ENCODE assay signal across 14 cellular contexts in the genomic region with DNA sequence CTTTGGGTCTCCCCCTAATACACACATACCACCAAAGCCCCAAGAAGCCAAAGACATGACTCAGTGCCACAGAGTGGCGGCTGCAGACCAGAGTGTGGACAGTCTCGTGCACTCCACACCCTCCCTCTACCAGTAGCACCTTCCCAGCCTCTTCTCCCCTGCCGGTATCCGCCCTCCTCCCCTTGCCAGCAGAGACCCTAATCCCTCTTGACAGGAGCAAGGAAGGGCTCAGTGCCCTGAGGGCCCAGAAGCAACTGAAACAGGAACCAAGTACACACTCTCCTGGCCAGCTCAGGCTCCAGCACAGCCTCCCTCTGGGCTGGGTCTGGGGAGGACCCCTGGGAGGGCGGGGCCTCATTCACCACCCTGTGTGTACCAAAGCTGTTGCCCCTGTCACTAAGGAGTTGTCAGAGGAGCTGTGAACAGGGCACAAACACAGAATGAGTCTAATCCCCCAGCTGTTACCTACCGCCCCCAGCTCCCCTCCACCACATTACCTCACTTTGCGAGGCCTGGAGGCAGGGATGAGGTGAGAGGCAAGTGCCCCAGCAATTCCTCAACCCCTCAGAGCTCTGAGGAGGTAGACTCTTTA. TPM values are rescaled to one million over a fixed set of nuclear protein-coding genes. Genes with fewer than 3 reads are reported as not detected.
A peak's percentile ranks its signal among the peaks of the same experiment; 100 is the strongest.
DNase-seq lines count a peak whose midpoint lies in the region; ATAC-seq, FAIRE-seq and TF ChIP-seq lines count a peak whose summit lies in the region.
"Had no signal": no experiment of that assay in that cellular context is flagged by ENCODE, and none has a peak within 500 bp of the region (broad histone marks: within the 10 kb centered on the region; RNA-seq: fewer than 3 reads in every experiment).

No MANE protein-coding gene starts in this region.

- no peak overlapping the region for H3K9ac ChIP-seq in kidney (ENCODE audit: low read length in 2 of 2)

- H3K4me1 ChIP-seq in kidney (ENCODE audit: control insufficient read depth in 1 of 2, insufficient read depth in 1 of 2, low read depth in 1 of 2, low read length in 2 of 2), result peaks cover 0 to 23% of the 10 kb centered on the region in 2 donors
- H3K4me1 ChIP-seq: HAP-1 had no signal

- TF ChIP-seq CTCF in HFFc6 (IDR thresholded peaks at IDR 0.05), result no peak
- TF ChIP-seq CTCF in kidney (IDR thresholded peaks at IDR 0.05; ENCODE audit: borderline replicate concordance, extremely low read depth, insufficient read depth), result no peak

- H3K27ac ChIP-seq in kidney (ENCODE audit: low read depth in 2 of 2, low read length in 2 of 2), result no peak overlapping the region

- peak overlapping the region; percentile 28 for H3K4me3 Mint-ChIP-seq in HFFc6
- H3K4me3 Mint-ChIP-seq in activated T-helper 1 cell treated with anti-CD3 and anti-CD28 coated beads, Interleukin-12 subunit alpha, Interleukin-12 subunit beta, Interleukin-2, Interleukin-4 antibody, amounts not matched to agents 30 ng/mL and 10 ng/mL and 1 ng/mL, durations not matched to agents 14 hours and 24 hours and 36 hours, result no peak overlapping the region
- H3K4me3 Mint-ChIP-seq in stimulated activated naive B cell treated with anti-CD40 and anti-IgM and Interleukin-4, amounts not matched to agents 10 μg/mL and 1 μg/mL and 100 μg/mL, for 72 hours, result no peak overlapping the region

- H3K9me3 ChIP-seq in kidney (ENCODE audit: control insufficient read depth in 1 of 2, low read length in 2 of 2), result no peaks in the 10 kb centered on the region
- H3K9me3 ChIP-seq: body of pancreas, HAP-1 had no signal

- peaks cover 10% of the 10 kb centered on the region for H3K27me3 Mint-ChIP-seq in HFFc6 (ENCODE audit: insufficient read depth)
- no peaks in the 10 kb centered on the region for H3K27me3 Mint-ChIP-seq in activated T-helper 1 cell treated with anti-CD3 and anti-CD28 coated beads, Interleukin-12 subunit alpha, Interleukin-12 subunit beta, Interleukin-2, Interleukin-4 antibody, amounts not matched to agents 30 ng/mL and 10 ng/mL and 1 ng/mL, durations not matched to agents 14 hours and 24 hours and 36 hours (ENCODE audit: insufficient read depth)
- H3K27me3 Mint-ChIP-seq in stimulated activated naive B cell treated with anti-CD40 and anti-IgM and Interleukin-4, amounts not matched to agents 10 μg/mL and 1 μg/mL and 100 μg/mL, for 72 hours, result no peaks in the 10 kb centered on the region

- ATAC-seq in stimulated activated naive B cell treated with anti-CD40 and anti-IgM and Interleukin-4, amounts not matched to agents 10 μg/mL and 1 μg/mL and 100 μg/mL, for 72 hours (replicated peaks), result peak; percentile 41 to 45
- no peak for ATAC-seq in GM21576 (IDR thresholded peaks at IDR 0.05; ENCODE audit: unreplicated experiment)
- ATAC-seq: body of pancreas had no signal

- FAIRE-seq in kidney (lab: Jason Lieb, UNC), result no peak
- FAIRE-seq: D721Med had no signal

- DNase-seq in HFFc6, result no peak
- DNase-seq in activated T-helper 1 cell treated with anti-CD3 and anti-CD28 coated beads, Interleukin-12 subunit alpha, Interleukin-12 subunit beta, Interleukin-2, Interleukin-4 antibody, amounts not matched to agents 30 ng/mL and 10 ng/mL and 1 ng/mL, durations not matched to agents 14 hours and 24 hours and 36 hours (ENCODE audit: low spot score), result no peak
- peak; percentile 69 for DNase-seq in kidney
- DNase-seq in stimulated activated naive B cell treated with anti-CD40 and anti-IgM and Interleukin-4, amounts not matched to agents 10 μg/mL and 1 μg/mL and 100 μg/mL, for 72 hours, result no peak
- no peak for DNase-seq in SKM-1 treated with dmso at 0.1 percent for 144 hours (lab: John Stamatoyannopoulos, UW; ENCODE audit: unreplicated experiment)
- no peak for DNase-seq in DMS79 treated with DMSO at 0.1 percent for 48 hours (lab: John Stamatoyannopoulos, UW)
- DNase-seq in NCI-H2227 (lab: John Stamatoyannopoulos, UW; ENCODE audit: unreplicated experiment), result no peak
- DNase-seq: body of pancreas, trophoblast cell had no signal

- peaks cover 28% of the 10 kb centered on the region; the same call in 1 of the 2 replicates for H3K36me3 Mint-ChIP-seq in HFFc6 (ENCODE audit: low read depth)
- peaks cover 45% of the 10 kb centered on the region for H3K36me3 Mint-ChIP-seq in activated T-helper 1 cell treated with anti-CD3 and anti-CD28 coated beads, Interleukin-12 subunit alpha, Interleukin-12 subunit beta, Interleukin-2, Interleukin-4 antibody, amounts not matched to agents 30 ng/mL and 10 ng/mL and 1 ng/mL, durations not matched to agents 14 hours and 24 hours and 36 hours (ENCODE audit: low read depth)
- H3K36me3 Mint-ChIP-seq in stimulated activated naive B cell treated with anti-CD40 and anti-IgM and Interleukin-4, amounts not matched to agents 10 μg/mL and 1 μg/mL and 100 μg/mL, for 72 hours, result peaks cover 45 to 83% of the 10 kb centered on the region in 2 donors

- H3K36me3 ChIP-seq in kidney (ENCODE audit: control insufficient read depth in 1 of 2, insufficient read depth in 2 of 2, low read length in 2 of 2), result peaks cover 12 to 25% of the 10 kb centered on the region in 2 donors

- H3K27ac Mint-ChIP-seq in HFFc6, result peak overlapping the region; percentile 76
- H3K27ac Mint-ChIP-seq in activated T-helper 1 cell treated with anti-CD3 and anti-CD28 coated beads, Interleukin-12 subunit alpha, Interleukin-12 subunit beta, Interleukin-2, Interleukin-4 antibody, amounts not matched to agents 30 ng/mL and 10 ng/mL and 1 ng/mL, durations not matched to agents 14 hours and 24 hours and 36 hours, result peak overlapping the region; percentile 43
- H3K27ac Mint-ChIP-seq in stimulated activated naive B cell treated with anti-CD40 and anti-IgM and Interleukin-4, amounts not matched to agents 10 μg/mL and 1 μg/mL and 100 μg/mL, for 72 hours, result no peak overlapping the region

- no peaks in the 10 kb centered on the region for H3K9me3 Mint-ChIP-seq in HFFc6
- no peaks in the 10 kb centered on the region for H3K9me3 Mint-ChIP-seq in activated T-helper 1 cell treated with anti-CD3 and anti-CD28 coated beads, Interleukin-12 subunit alpha, Interleukin-12 subunit beta, Interleukin-2, Interleukin-4 antibody, amounts not matched to agents 30 ng/mL and 10 ng/mL and 1 ng/mL, durations not matched to agents 14 hours and 24 hours and 36 hours
- no peaks in the 10 kb centered on the region for H3K9me3 Mint-ChIP-seq in stimulated activated naive B cell treated with anti-CD40 and anti-IgM and Interleukin-4, amounts not matched to agents 10 μg/mL and 1 μg/mL and 100 μg/mL, for 72 hours

- intact Hi-C loops in activated T-helper 1 cell treated with anti-CD3 and anti-CD28 coated beads, Interleukin-12 subunit alpha, Interleukin-12 subunit beta, Interleukin-2, Interleukin-4 antibody, amounts not matched to agents 30 ng/mL and 10 ng/mL and 1 ng/mL, durations not matched to agents 14 hours and 24 hours and 36 hours (cut with micrococcal nuclease), result no loop called here
- intact Hi-C loops in kidney (cut with DNase I), result no loop called here

- H3K4me1 Mint-ChIP-seq in HFFc6 (ENCODE audit: low read depth), result peaks cover 64% of the 10 kb centered on the region
- H3K4me1 Mint-ChIP-seq in activated T-helper 1 cell treated with anti-CD3 and anti-CD28 coated beads, Interleukin-12 subunit alpha, Interleukin-12 subunit beta, Interleukin-2, Interleukin-4 antibody, amounts not matched to agents 30 ng/mL and 10 ng/mL and 1 ng/mL, durations not matched to agents 14 hours and 24 hours and 36 hours (ENCODE audit: low read depth), result peaks cover 18% of the 10 kb centered on the region
- H3K4me1 Mint-ChIP-seq in stimulated activated naive B cell treated with anti-CD40 and anti-IgM and Interleukin-4, amounts not matched to agents 10 μg/mL and 1 μg/mL and 100 μg/mL, for 72 hours, result peaks cover 34 to 51% of the 10 kb centered on the region in 2 donors

- no peak overlapping the region for H3K4me3 ChIP-seq in kidney (ENCODE audit: low read length in 2 of 2)
- H3K4me3 ChIP-seq: body of pancreas, HAP-1 had no signal

RNA-seq across cellular contexts. Expression of a gene that starts 8.2 kb away (rescaled TPM):
- 10 to 100 TPM; 50.5 to 59.4 (median 54.9) TPM for total RNA-seq in HFFc6 (2021; fragmentation: NEBNext Ultra II Directional; extraction: Animal tissue kit (Norgen Biotek cat#: 25700))
- total RNA-seq in activated T-helper 1 cell treated with anti-CD3 and anti-CD28 coated beads, Interleukin-12 subunit alpha, Interleukin-12 subunit beta, Interleukin-2, Interleukin-4 antibody, amounts not matched to agents 30 ng/mL and 10 ng/mL and 1 ng/mL, durations not matched to agents 14 hours and 24 hours and 36 hours, result 41.2 and 42.6 TPM in 2 replicates
- 72.3 TPM for total RNA-seq in kidney
- polyA plus RNA-seq in kidney (ENCODE audit: insufficient read depth, low read depth, low replicate concordance), result 40.0 TPM

RNA-seq across cellular contexts. Expression of a gene that starts 21.1 kb away (rescaled TPM):
- 10 to 100 TPM; 44.3 to 69.2 (median 58.9) TPM for total RNA-seq in HFFc6 (2021; fragmentation: NEBNext Ultra II Directional; extraction: Animal tissue kit (Norgen Biotek cat#: 25700))
- total RNA-seq in activated T-helper 1 cell treated with anti-CD3 and anti-CD28 coated beads, Interleukin-12 subunit alpha, Interleukin-12 subunit beta, Interleukin-2, Interleukin-4 antibody, amounts not matched to agents 30 ng/mL and 10 ng/mL and 1 ng/mL, durations not matched to agents 14 hours and 24 hours and 36 hours, result 2.7 and 3.1 TPM in 2 replicates
- 179 TPM for total RNA-seq in kidney
- 90.1 TPM for polyA plus RNA-seq in kidney (ENCODE audit: insufficient read depth, low read depth, low replicate concordance)

RNA-seq across cellular contexts. Expression of a gene that starts 26.5 kb away (rescaled TPM):
- total RNA-seq in HFFc6 (2021; fragmentation: NEBNext Ultra II Directional; extraction: Animal tissue kit (Norgen Biotek cat#: 25700)), result 100 to 1,000 TPM; 317 to 444 (median 430) TPM
- total RNA-seq in activated T-helper 1 cell treated with anti-CD3 and anti-CD28 coated beads, Interleukin-12 subunit alpha, Interleukin-12 subunit beta, Interleukin-2, Interleukin-4 antibody, amounts not matched to agents 30 ng/mL and 10 ng/mL and 1 ng/mL, durations not matched to agents 14 hours and 24 hours and 36 hours, result 0.81 TPM in 1 of 2 replicates, not detected in the other
- total RNA-seq in kidney, result 203 TPM
- 57.3 TPM for polyA plus RNA-seq in kidney (ENCODE audit: insufficient read depth, low read depth, low replicate concordance)
- total RNA-seq: T-helper 1 cell treated with Interleukin-12 subunit alpha and Interleukin-12 subunit beta and Interleukin-4 antibody, amounts not matched to agents 30 ng/mL and 1 ng/mL, for 36 hours had no signal

RNA-seq across cellular contexts. Expression of a gene that starts 32.3 kb away (rescaled TPM):
- under 1 TPM; 0.12 to 0.34 (median 0.18) TPM for total RNA-seq in HFFc6 (2021; fragmentation: NEBNext Ultra II Directional; extraction: Animal tissue kit (Norgen Biotek cat#: 25700))
- not detected in 2 replicates for total RNA-seq in activated T-helper 1 cell treated with anti-CD3 and anti-CD28 coated beads, Interleukin-12 subunit alpha, Interleukin-12 subunit beta, Interleukin-2, Interleukin-4 antibody, amounts not matched to agents 30 ng/mL and 10 ng/mL and 1 ng/mL, durations not matched to agents 14 hours and 24 hours and 36 hours
- 0.19 TPM for total RNA-seq in kidney
- 0.26 TPM for polyA plus RNA-seq in kidney (ENCODE audit: insufficient read depth, low read depth, low replicate concordance)
- total RNA-seq: body of pancreas; M059J; T-helper 1 cell treated with Interleukin-12 subunit alpha and Interleukin-12 subunit beta and Interleukin-4 antibody, amounts not matched to agents 30 ng/mL and 1 ng/mL, for 36 hours had no signal

Comparison
In these comparisons a context has a peak if more than half of its experiments do, and no peak if none do; other contexts are left out.
1. RNA of a gene that starts 21.1 kb away (total RNA-seq): 179 TPM in kidney (single experiment) and 44.3 to 69.2 TPM in HFFc6; 2.7 to 3.1 TPM in activated T-helper 1 cell treated with anti-CD3 and anti-CD28 coated beads, Interleukin-12 subunit alpha, Interleukin-12 subunit beta, Interleukin-2, Interleukin-4 antibody, amounts not matched to agents 30 ng/mL and 10 ng/mL and 1 ng/mL, durations not matched to agents 14 hours and 24 hours and 36 hours; every median in the first group is over 10 times any median in the second.
2. RNA of a gene that starts 26.5 kb away (total RNA-seq): 317 to 444 TPM in HFFc6 and 203 TPM in kidney (single experiment); 0.81 TPM in activated T-helper 1 cell treated with anti-CD3 and anti-CD28 coated beads, Interleukin-12 subunit alpha, Interleukin-12 subunit beta, Interleukin-2, Interleukin-4 antibody, amounts not matched to agents 30 ng/mL and 10 ng/mL and 1 ng/mL, durations not matched to agents 14 hours and 24 hours and 36 hours; every median in the first group is over 100 times any median in the second.